Comparison of ENCODE assay signal across 14 cellular contexts in genomic region chr5:149227168-149227826, GRCh38. TPM values are rescaled to one million over a fixed set of nuclear protein-coding genes. Genes with fewer than 3 reads are reported as not detected.
DNase-seq lines count a peak whose midpoint lies in the region; ATAC-seq and TF ChIP-seq lines count a peak whose summit lies in the region.
"Had no signal": no experiment of that assay in that cellular context is flagged by ENCODE, and none has a peak within 500 bp of the region (broad histone marks: within the 10 kb centered on the region; RNA-seq: fewer than 3 reads in every experiment).

No MANE protein-coding gene starts in this region.

- peaks cover 8% of the 10 kb centered on the region for H3K4me1 ChIP-seq in osteoblast (ENCODE audit: insufficient read depth, low read length)

- no peak overlapping the region for H2AFZ ChIP-seq in osteoblast (ENCODE audit: low read length)

- H4K20me1 ChIP-seq in osteoblast (ENCODE audit: insufficient read depth, low read length), result no peaks in the 10 kb centered on the region

- no peak for ATAC-seq in GM21737 (IDR thresholded peaks at IDR 0.05; ENCODE audit: unreplicated experiment)
- ATAC-seq: Panc1, sciatic nerve had no signal

- no peak overlapping the region for H3K4me3 ChIP-seq in osteoblast (ENCODE audit: insufficient read depth, low read length)
- H3K4me3 ChIP-seq: colonic mucosa had no signal

- H3K79me2 ChIP-seq in osteoblast (ENCODE audit: insufficient read depth, low read length), result no peaks in the 10 kb centered on the region

- no peak for TF ChIP-seq CTCF in osteoblast (IDR thresholded peaks at IDR 0.05; ENCODE audit: extremely low read depth, low read depth, low read length)

- H3K27me3 ChIP-seq in osteoblast (ENCODE audit: insufficient read depth, low read length), result no peaks in the 10 kb centered on the region
- H3K27me3 ChIP-seq: colonic mucosa had no signal

- no peaks in the 10 kb centered on the region for H3K9me3 ChIP-seq in osteoblast (ENCODE audit: low read depth, low read length)
- H3K9me3 ChIP-seq: colonic mucosa had no signal

- H3K4me2 ChIP-seq in osteoblast (ENCODE audit: insufficient read depth, low read length), result peak overlapping the region; percentile 20

- H3K36me3 ChIP-seq in osteoblast (ENCODE audit: insufficient read depth, low read length), result no peaks in the 10 kb centered on the region
- H3K36me3 ChIP-seq: colonic mucosa had no signal

- peak overlapping the region; percentile 32 for H3K27ac ChIP-seq in osteoblast (ENCODE audit: low read depth, low read length)
- H3K27ac ChIP-seq: colonic mucosa had no signal

- DNase-seq in DMS53 treated with DMSO at 0.1 percent for 48 hours (lab: John Stamatoyannopoulos, UW; ENCODE audit: unreplicated experiment) (peak; percentile 7), LHCN-M2 (ENCODE audit: low read depth) (peak; percentile 73), dermis blood vessel endothelial cell (peak; percentile 76), osteoblast (ENCODE audit: insufficient read length, low spot score, missing footprints) (peak; percentile 76), cerebellar cortex (ENCODE audit: low spot score) (no peak), NCI-H146 (lab: John Stamatoyannopoulos, UW) (no peak)
- DNase-seq in stimulated activated naive CD4-positive, alpha-beta T cell treated with Interleukin-2 at 50 U/mL for 16 hours (lab: John Stamatoyannopoulos, UW), result no peak
- DNase-seq: colonic mucosa, hippocampal formation, NCI-H2081 treated with DMSO at 0.1 percent for 48 hours had no signal

RNA-seq across cellular contexts. Expression of gene AFAP1L1, which starts 44.4 kb away (rescaled TPM):
- total RNA-seq in LHCN-M2 (2014; rRNA removed) (5.9 and 6.4 TPM in 2 replicates), dermis blood vessel endothelial cell (234 and 264 TPM in 2 replicates), osteoblast (1.1 and 1.5 TPM in 2 replicates)
- 9.2 TPM for polyA plus RNA-seq in LHCN-M2 (2012)
- total RNA-seq: activated T-helper 2 cell treated with anti-CD3 and anti-CD28 coated beads, Interferon-gamma antibody, Interleukin-2, Interleukin-4, amounts not matched to agents 10 μg/mL and 5 μg/mL and 100 μg/mL, durations not matched to agents 14 hours and 24 hours and 36 hours had no signal

Comparison
In these comparisons a context has a peak if more than half of its experiments do, and no peak if none do; other contexts are left out.
1. DNase-seq: peak in DMS53 treated with DMSO at 0.1 percent for 48 hours (single experiment), LHCN-M2 (single experiment), dermis blood vessel endothelial cell (single experiment) and osteoblast (single experiment); none in cerebellar cortex (single experiment), NCI-H146 (single experiment) and stimulated activated naive CD4-positive, alpha-beta T cell treated with Interleukin-2 at 50 U/mL for 16 hours (single experiment).
2. RNA of gene AFAP1L1, which starts 44.4 kb away (total RNA-seq): 234 to 264 TPM in dermis blood vessel endothelial cell; 5.9 to 6.4 TPM in LHCN-M2 and 1.1 to 1.5 TPM in osteoblast; every median in the first group is over 10 times any median in the second.